1 cellular context compared by ENCODE assay signal in genomic region chr1:162412002-162412401, GRCh38.
TF ChIP-seq lines count a peak whose summit lies in the region.

Gene SH2D1B (minus strand): TSS chr1:162412136. CDS start chr1:162412016, 120 bp downstream.

TF ChIP-seq in H1, 55 proteins besides CTCF, POLR2A, EP300 and RAD21:
- no peak for TF ChIP-seq MAFK (IDR thresholded peaks at IDR 0.05; ENCODE audit: low read depth, low read length)
- no peak for TF ChIP-seq POU5F1 (IDR thresholded peaks at IDR 0.05; ENCODE audit: low read depth, low read length)
- TF ChIP-seq ZNF274 (IDR thresholded peaks at IDR 0.05; ENCODE audit: borderline replicate concordance, extremely low read depth, low read length): no peak
- TF ChIP-seq RFX5 (IDR thresholded peaks at IDR 0.05; ENCODE audit: borderline replicate concordance, low read depth, low read length): no peak
- TF ChIP-seq HDAC2 (IDR thresholded peaks at IDR 0.05; ENCODE audit: borderline replicate concordance in 1 of 2, low read depth in 2 of 2, low read length in 2 of 2): no peak
- no peak for TF ChIP-seq CREB1 (IDR thresholded peaks at IDR 0.05)
- TF ChIP-seq SP2 (IDR thresholded peaks at IDR 0.05; ENCODE audit: low read length): no peak
- TF ChIP-seq TAF1 (IDR thresholded peaks at IDR 0.05; ENCODE audit: low read depth, low read length): no peak
- no peak for TF ChIP-seq EGR1 (IDR thresholded peaks at IDR 0.05; ENCODE audit: borderline replicate concordance, low read depth, low read length)
- TF ChIP-seq BRCA1 (IDR thresholded peaks at IDR 0.05; ENCODE audit: low read depth, low read length): no peak
- no peak for TF ChIP-seq CTBP2 (IDR thresholded peaks at IDR 0.05; ENCODE audit: borderline replicate concordance, insufficient read depth, insufficient read length, low read length)
- TF ChIP-seq NANOG (IDR thresholded peaks at IDR 0.05; ENCODE audit: insufficient read depth, low read depth, low read length, poor library complexity, severe bottlenecking): no peak
- no peak for TF ChIP-seq PHF8 (conservative IDR thresholded peaks at IDR 0.05; ENCODE audit: low read depth, low read length)
- TF ChIP-seq SIRT6 (IDR thresholded peaks at IDR 0.05; ENCODE audit: low read length): no peak
TF ChIP-seq in H1: peak in this region for 0.
